ENCODE assay signal across 15 cellular contexts in genomic region chr2:242029422-242030225, GRCh38.
DNase-seq lines count a peak whose midpoint lies in the region; ATAC-seq and TF ChIP-seq lines count a peak whose summit lies in the region.
"Had no signal": no experiment of that assay in that cellular context is flagged by ENCODE, and none has a peak within 500 bp of the region (broad histone marks: within the 10 kb centered on the region; RNA-seq: fewer than 3 reads in every experiment).

No MANE protein-coding gene starts in this region.

- TF ChIP-seq CTCF in liver (IDR thresholded peaks at IDR 0.05; ENCODE audit: low read depth, low read length, missing input control), result no peak
- TF ChIP-seq CTCF in vagina (IDR thresholded peaks at IDR 0.05), result no peak

- H3K36me3 ChIP-seq in liver (ENCODE audit: control insufficient read depth in 4 of 4, insufficient read depth in 3 of 4, low read depth in 1 of 4, low read length in 3 of 4) (no peaks in the 10 kb centered on the region), vagina (no peaks in the 10 kb centered on the region)

- no peaks in the 10 kb centered on the region for H3K9me3 Mint-ChIP-seq in stimulated activated naive CD8-positive, alpha-beta T cell treated with anti-CD3 and anti-CD28 coated beads, Interleukin-15, Interleukin-2, amounts not matched to agents 100 ng/mL and 50 ng/mL, for 24 hours
- peaks cover 5 to 6% of the 10 kb centered on the region in 2 donors for H3K9me3 Mint-ChIP-seq in stimulated activated naive CD8-positive, alpha-beta T cell treated with anti-CD3 and anti-CD28 coated beads, Interleukin-15, amount 100 ng/mL, for 72 hours

- intact Hi-C loops in vagina (cut with DNase I), result no loop called here

- no peak overlapping the region for H3K9ac ChIP-seq in liver (ENCODE audit: low read depth in 1 of 2, low read length in 2 of 2)

- peaks cover 38% of the 10 kb centered on the region for H3K4me1 Mint-ChIP-seq in stimulated activated naive CD8-positive, alpha-beta T cell treated with anti-CD3 and anti-CD28 coated beads, Interleukin-15, Interleukin-2, amounts not matched to agents 100 ng/mL and 50 ng/mL, for 24 hours (ENCODE audit: low read depth)
- H3K4me1 Mint-ChIP-seq in stimulated activated naive CD8-positive, alpha-beta T cell treated with anti-CD3 and anti-CD28 coated beads, Interleukin-15, amount 100 ng/mL, for 72 hours, result peaks cover 45% of the 10 kb centered on the region

- no peak for ATAC-seq in stimulated activated naive CD8-positive, alpha-beta T cell treated with anti-CD3 and anti-CD28 coated beads, Interleukin-15, amount 100 ng/mL, for 72 hours
- ATAC-seq in HG02642 (IDR thresholded peaks at IDR 0.05; ENCODE audit: poor library complexity, unreplicated experiment), result no peak
- ATAC-seq: activated CD4-positive, CD25-positive, alpha-beta regulatory T cell treated with anti-CD3 and anti-CD28 coated beads, Interleukin-2, amount 50 U/mL, for 24 hours had no signal

- no peaks in the 10 kb centered on the region for H3K9me3 ChIP-seq in liver (ENCODE audit: control insufficient read depth in 4 of 4, low read length in 3 of 4)
- no peaks in the 10 kb centered on the region for H3K9me3 ChIP-seq in vagina

- no peaks in the 10 kb centered on the region for H3K27me3 ChIP-seq in liver (ENCODE audit: control insufficient read depth in 4 of 4, insufficient read depth in 4 of 4, low read length in 3 of 4)
- no peaks in the 10 kb centered on the region for H3K27me3 ChIP-seq in vagina

- H3K27ac Mint-ChIP-seq in stimulated activated naive CD8-positive, alpha-beta T cell treated with anti-CD3 and anti-CD28 coated beads, Interleukin-15, Interleukin-2, amounts not matched to agents 100 ng/mL and 50 ng/mL, for 24 hours, result peak overlapping the region; percentile 52
- H3K27ac Mint-ChIP-seq in stimulated activated naive CD8-positive, alpha-beta T cell treated with anti-CD3 and anti-CD28 coated beads, Interleukin-15, amount 100 ng/mL, for 72 hours, result no peak overlapping the region

- H3K27ac ChIP-seq in liver (ENCODE audit: low read depth in 1 of 2, low read length in 2 of 2), result no peak overlapping the region
- H3K27ac ChIP-seq in vagina, result no peak overlapping the region

- TF ChIP-seq RAD21 in liver (IDR thresholded peaks at IDR 0.05), result peak; percentile 20 to 44

- no peak overlapping the region for H3K4me3 Mint-ChIP-seq in stimulated activated naive CD8-positive, alpha-beta T cell treated with anti-CD3 and anti-CD28 coated beads, Interleukin-15, Interleukin-2, amounts not matched to agents 100 ng/mL and 50 ng/mL, for 24 hours
- H3K4me3 Mint-ChIP-seq in stimulated activated naive CD8-positive, alpha-beta T cell treated with anti-CD3 and anti-CD28 coated beads, Interleukin-15, amount 100 ng/mL, for 72 hours, result no peak overlapping the region

- H3K27me3 Mint-ChIP-seq in stimulated activated naive CD8-positive, alpha-beta T cell treated with anti-CD3 and anti-CD28 coated beads, Interleukin-15, Interleukin-2, amounts not matched to agents 100 ng/mL and 50 ng/mL, for 24 hours, result peaks cover 23% of the 10 kb centered on the region
- H3K27me3 Mint-ChIP-seq in stimulated activated naive CD8-positive, alpha-beta T cell treated with anti-CD3 and anti-CD28 coated beads, Interleukin-15, amount 100 ng/mL, for 72 hours, result no peaks in the 10 kb centered on the region

- TF ChIP-seq POLR2A in vagina (IDR thresholded peaks at IDR 0.05), result no peak

- no peak overlapping the region for H3K4me3 ChIP-seq in liver (ENCODE audit: low read depth in 1 of 3, low read length in 3 of 3)
- H3K4me3 ChIP-seq in vagina, result no peak overlapping the region

- DNase-seq in stimulated activated naive CD8-positive, alpha-beta T cell treated with anti-CD3 and anti-CD28 coated beads, Interleukin-15, amount 100 ng/mL, for 72 hours, result no peak
- DNase-seq in OCI-M1 (lab: John Stamatoyannopoulos, UW), result peak; percentile 28
- peak; percentile 62 to 70 for DNase-seq in vagina (ENCODE audit: extremely low spot score in 2 of 2)
- no peak for DNase-seq in NCI-H2227 (lab: John Stamatoyannopoulos, UW; ENCODE audit: unreplicated experiment)
- DNase-seq in GM19240 (ENCODE audit: insufficient read length, low spot score), result no peak
- DNase-seq: EL; mammary epithelial cell; NCI-H2029; NCI-H526; nucleus accumbens; stimulated activated naive CD4-positive, alpha-beta T cell treated with Interleukin-2 at 50 U/mL for 16 hours had no signal

- H3K36me3 Mint-ChIP-seq in stimulated activated naive CD8-positive, alpha-beta T cell treated with anti-CD3 and anti-CD28 coated beads, Interleukin-15, Interleukin-2, amounts not matched to agents 100 ng/mL and 50 ng/mL, for 24 hours (ENCODE audit: low read depth), result peaks cover 6% of the 10 kb centered on the region

- 69% methylated on average over 21 of the region's 21 CpGs for WGBS in liver

- H3K4me1 ChIP-seq in liver (ENCODE audit: control insufficient read depth in 4 of 4, insufficient read depth in 4 of 4, low read length in 3 of 4), result peaks cover 0 to 9% (median 5%) of the 10 kb centered on the region in 4 donors
- no peaks in the 10 kb centered on the region for H3K4me1 ChIP-seq in vagina

TF ChIP-seq in liver, 16 proteins besides CTCF, POLR2A, EP300 and RAD21:
- no peak for TF ChIP-seq FOXA2 (IDR thresholded peaks at IDR 0.05)
- TF ChIP-seq ATF3 (IDR thresholded peaks at IDR 0.05), result no peak
- TF ChIP-seq HNF4A (conservative IDR thresholded peaks at IDR 0.05), result peak; percentile 74 to 82

Comparison
In these comparisons a context has a peak if more than half of its experiments do, and no peak if none do; other contexts are left out.
1. DNase-seq: peak in OCI-M1 (single experiment) and vagina (2 of 2); none in stimulated activated naive CD8-positive, alpha-beta T cell treated with anti-CD3 and anti-CD28 coated beads, Interleukin-15, amount 100 ng/mL, for 72 hours (0 of 2), NCI-H2227 (single experiment) and GM19240 (single experiment).